11 cellular contexts compared by ENCODE assay signal in genomic region chr2:21251216-21251971, GRCh38.
A peak's percentile ranks its signal among the peaks of the same experiment; 100 is the strongest.
DNase-seq lines count a peak whose midpoint lies in the region; ATAC-seq and TF ChIP-seq lines count a peak whose summit lies in the region.
"Had no signal": no experiment of that assay in that cellular context is flagged by ENCODE, and none has a peak within 500 bp of the region (broad histone marks: within the 10 kb centered on the region; RNA-seq: fewer than 3 reads in every experiment).

No MANE protein-coding gene starts in this region.

- peak; percentile 79 for DNase-seq in DMS153 treated with DMSO at 0.1 percent for 48 hours (lab: John Stamatoyannopoulos, UW; ENCODE audit: unreplicated experiment)
- peak; percentile 85 for DNase-seq in NCI-H1436 (lab: John Stamatoyannopoulos, UW)
- peak; percentile 95 for DNase-seq in NCI-H748 treated with DMSO at 0.1 percent for 48 hours (lab: John Stamatoyannopoulos, UW)
- peak; percentile 35 for DNase-seq in islet precursor cell
- DNase-seq in NCI-H128 (lab: John Stamatoyannopoulos, UW; ENCODE audit: unreplicated experiment), result no peak
- DNase-seq: aorta, erythroblast, NCI-H82 had no signal

- no peak for ATAC-seq in SK-N-SH treated with all-trans-retinoic acid at 6 μM for 48 hours
- no peak for ATAC-seq in GM18498 (IDR thresholded peaks at IDR 0.05; ENCODE audit: unreplicated experiment)
- ATAC-seq in HG03469 (IDR thresholded peaks at IDR 0.05; ENCODE audit: unreplicated experiment), result no peak

TF ChIP-seq in SK-N-SH treated with all-trans-retinoic acid at 6 μM for 48 hours, 23 proteins besides CTCF, POLR2A, EP300 and RAD21:
- TF ChIP-seq ZNF70 (CRISPR knock-in tag; IDR thresholded peaks at IDR 0.05), result no peak
- no peak for TF ChIP-seq PATZ1 (CRISPR knock-in tag; IDR thresholded peaks at IDR 0.05; ENCODE audit: borderline replicate concordance)
- no peak for TF ChIP-seq ZNF8 (CRISPR knock-in tag; IDR thresholded peaks at IDR 0.05)
- TF ChIP-seq CREB5 (CRISPR knock-in tag; IDR thresholded peaks at IDR 0.05; ENCODE audit: low read depth), result no peak
- no peak for TF ChIP-seq ZFP3 (CRISPR knock-in tag; IDR thresholded peaks at IDR 0.05)
- TF ChIP-seq ARNTL (CRISPR knock-in tag; IDR thresholded peaks at IDR 0.05; ENCODE audit: borderline replicate concordance, low read depth), result no peak
- TF ChIP-seq CSDC2 (CRISPR knock-in tag; IDR thresholded peaks at IDR 0.05), result no peak
- no peak for TF ChIP-seq PPARA (CRISPR knock-in tag; IDR thresholded peaks at IDR 0.05; ENCODE audit: borderline replicate concordance)
- TF ChIP-seq OSR1 (CRISPR knock-in tag; IDR thresholded peaks at IDR 0.05), result no peak
- TF ChIP-seq CSRNP3 (CRISPR knock-in tag; IDR thresholded peaks at IDR 0.05), result no peak
- no peak for TF ChIP-seq RARB (CRISPR knock-in tag; IDR thresholded peaks at IDR 0.05)
- TF ChIP-seq TSHZ2 (CRISPR knock-in tag; IDR thresholded peaks at IDR 0.05), result no peak
- no peak for TF ChIP-seq TCF4 (CRISPR knock-in tag; IDR thresholded peaks at IDR 0.05; ENCODE audit: borderline replicate concordance)
- no peak for TF ChIP-seq POU6F1 (CRISPR knock-in tag; IDR thresholded peaks at IDR 0.05; ENCODE audit: borderline replicate concordance, low read depth)
